ENCODE assay signal across 35 cellular contexts in the genomic region with DNA sequence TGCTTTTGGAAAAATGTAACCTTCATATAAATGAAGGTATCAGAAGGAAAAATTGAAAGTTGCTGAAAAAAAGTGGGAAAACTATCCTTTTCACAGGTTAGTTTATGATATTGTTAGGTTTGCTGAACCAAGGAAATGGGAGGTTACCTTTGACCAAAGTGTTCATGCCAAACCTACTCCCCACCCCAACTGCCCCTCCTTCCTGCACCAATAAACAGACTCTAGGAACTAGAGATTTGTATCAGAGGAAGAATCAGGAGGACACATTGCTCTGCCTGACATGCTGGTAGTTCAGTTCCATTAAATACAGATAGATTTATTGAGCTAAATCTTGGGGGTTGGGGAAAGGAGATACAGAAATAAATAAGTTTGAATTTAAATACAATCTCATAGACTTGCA. TPM values are rescaled to one million over a fixed set of nuclear protein-coding genes. Genes with fewer than 3 reads are reported as not detected.
"Had no signal": no experiment of that assay in that cellular context is flagged by ENCODE, and none has a peak within 500 bp of the region (broad histone marks: within the 10 kb centered on the region; RNA-seq: fewer than 3 reads in every experiment).

No MANE protein-coding gene starts in this region.

- H3K36me3 ChIP-seq: neutrophil, pancreas, prostate gland, right atrium auricular region, right lobe of liver, sigmoid colon, spleen, stomach, thoracic aorta, thyroid gland, tibial nerve, upper lobe of right lung, uterus had no signal

- H3K4me3 ChIP-seq: pancreas, prostate gland, right atrium auricular region, right lobe of liver, sigmoid colon, smooth muscle cell, spleen, stomach, thoracic aorta, thyroid gland, tibial nerve, upper lobe of right lung, uterus had no signal

- DNase-seq: naive B cell; naive thymus-derived CD8-positive, alpha-beta T cell; nephron progenitor cell; nucleus accumbens; pancreas; retina; right lobe of liver; sigmoid colon; spleen; stimulated activated CD4-positive, alpha-beta T cell treated with anti-CD3 and anti-CD28 coated beads, Interleukin-12 subunit alpha, Interleukin-12 subunit beta, amount 100 ng/mL, for 4 hours; stimulated activated CD4-positive, alpha-beta T cell treated with anti-CD3 and anti-CD28 coated beads, Interleukin-1b, Interleukin-23, amount 100 ng/mL, for 48 hours; stimulated activated CD4-positive, alpha-beta T cell treated with anti-CD3 and anti-CD28 coated beads, Interleukin-4, amount 100 ng/mL, for 1 hour; stimulated activated CD4-positive, alpha-beta T cell treated with anti-CD3 and anti-CD28 coated beads, Interleukin-4, amount 100 ng/mL, for 4 hours; stimulated activated CD8-positive, alpha-beta memory T cell treated with anti-CD3 and anti-CD28 coated beads, Interleukin-4, amount 100 ng/mL, for 48 hours; stimulated activated naive CD4-positive, alpha-beta T cell; stomach; thyroid gland; upper lobe of right lung; uterus had no signal

- H3K9me3 ChIP-seq: neutrophil, pancreas, prostate gland, right atrium auricular region, right lobe of liver, sigmoid colon, spleen, stomach, thoracic aorta, thyroid gland, tibial nerve, upper lobe of right lung, uterus had no signal

- H3K27me3 ChIP-seq: pancreas, right atrium auricular region, right lobe of liver, sigmoid colon, spleen, stomach, thyroid gland, tibial nerve, upper lobe of right lung, uterus had no signal

- H3K27ac ChIP-seq: neutrophil, pancreas, prostate gland, right atrium auricular region, right lobe of liver, sigmoid colon, spleen, stomach, thoracic aorta, thyroid gland, tibial nerve, upper lobe of right lung, uterus had no signal

- H3K4me1 ChIP-seq: pancreas, prostate gland, right atrium auricular region, right lobe of liver, sigmoid colon, spleen, stomach, thyroid gland, tibial nerve, upper lobe of right lung, uterus had no signal

- ATAC-seq: naive thymus-derived CD8-positive, alpha-beta T cell; natural killer cell treated with Interleukin-12 subunit alpha and Interleukin-12 subunit beta and Interleukin-15 and Interleukin-18, amount 100 ng/mL, for 72 hours; pancreas; right lobe of liver; stimulated activated memory B cell treated with anti-CD40 and anti-IgM and Interleukin-4, amounts not matched to agents 10 μg/mL and 1 μg/mL and 100 μg/mL, for 72 hours; upper lobe of right lung had no signal

RNA-seq across cellular contexts. Expression of a gene that starts 18.2 kb away (rescaled TPM):
- total RNA-seq: naive thymus-derived CD8-positive, alpha-beta T cell; natural killer cell treated with Interleukin-12 subunit alpha and Interleukin-12 subunit beta and Interleukin-15 and Interleukin-18, amount 100 ng/mL, for 72 hours; neural crest cell; omental fat pad; osteocyte; pancreas; posterior vena cava; pulmonary artery endothelial cell; right atrium auricular region; right lobe of liver; sigmoid colon; smooth muscle cell; stomach; subcutaneous adipose tissue; temporal lobe; thoracic aorta; thyroid gland; tibial nerve; upper lobe of right lung; uterus had no signal
- polyA plus RNA-seq: naive thymus-derived CD8-positive, alpha-beta T cell; pancreas; sigmoid colon; smooth muscle cell; urinary bladder had no signal

RNA-seq across cellular contexts. Expression of a gene that starts 30.8 kb away (rescaled TPM):
- total RNA-seq: naive thymus-derived CD8-positive, alpha-beta T cell; natural killer cell treated with Interleukin-12 subunit alpha and Interleukin-12 subunit beta and Interleukin-15 and Interleukin-18, amount 100 ng/mL, for 72 hours; neural crest cell; omental fat pad; osteocyte; pancreas; posterior vena cava; pulmonary artery endothelial cell; right atrium auricular region; right lobe of liver; sigmoid colon; smooth muscle cell; subcutaneous adipose tissue; temporal lobe; thoracic aorta; thyroid gland; tibial nerve; upper lobe of right lung; uterus had no signal
- polyA plus RNA-seq: naive thymus-derived CD8-positive, alpha-beta T cell; pancreas had no signal
